Comparison of ENCODE assay signal across 1 cellular context in genomic region chr6:90892271-90892670, GRCh38.
TF ChIP-seq lines count a peak whose summit lies in the region.

No MANE protein-coding gene starts in this region.

TF ChIP-seq in H1, 55 proteins besides CTCF, POLR2A, EP300 and RAD21:
- TF ChIP-seq CEBPB (IDR thresholded peaks at IDR 0.05; ENCODE audit: low read depth, low read length), result no peak
- TF ChIP-seq POU5F1 (IDR thresholded peaks at IDR 0.05; ENCODE audit: low read depth, low read length), result no peak
- TF ChIP-seq SAP30 (IDR thresholded peaks at IDR 0.05; ENCODE audit: insufficient read depth, insufficient replicate concordance, low read length), result no peak
- no peak for TF ChIP-seq SP4 (IDR thresholded peaks at IDR 0.05; ENCODE audit: low read length)
- TF ChIP-seq CHD1 (IDR thresholded peaks at IDR 0.05; ENCODE audit: low read depth, low read length), result no peak
- TF ChIP-seq BCL11A (IDR thresholded peaks at IDR 0.05; ENCODE audit: low read depth in 2 of 2, low read length in 2 of 2), result no peak
- TF ChIP-seq CBX5 (IDR thresholded peaks at IDR 0.05; ENCODE audit: low read depth, low read length), result no peak
- no peak for TF ChIP-seq HDAC6 (IDR thresholded peaks at IDR 0.05; ENCODE audit: low read depth, low read length)
- no peak for TF ChIP-seq BACH1 (IDR thresholded peaks at IDR 0.05; ENCODE audit: low read length)
- TF ChIP-seq HDAC2 (IDR thresholded peaks at IDR 0.05; ENCODE audit: borderline replicate concordance in 1 of 2, low read depth in 2 of 2, low read length in 2 of 2), result no peak
- TF ChIP-seq TAF7 (optimal IDR thresholded peaks at IDR 0.05; ENCODE audit: borderline replicate concordance, low read depth, low read length), result no peak
- TF ChIP-seq SUZ12 (IDR thresholded peaks at IDR 0.05; ENCODE audit: low read length), result no peak
- no peak for TF ChIP-seq RBBP5 (IDR thresholded peaks at IDR 0.05; ENCODE audit: borderline replicate concordance, low read depth, low read length)
- no peak for TF ChIP-seq ATF2 (IDR thresholded peaks at IDR 0.05; ENCODE audit: low read length)
- no peak for TF ChIP-seq EZH2 (IDR thresholded peaks at IDR 0.05; ENCODE audit: low read depth, low read length, severe bottlenecking)
